Comparison of ENCODE assay signal across 14 cellular contexts in genomic region chr20:44203161-44203560, GRCh38. TPM values are rescaled to one million over a fixed set of nuclear protein-coding genes. Genes with fewer than 3 reads are reported as not detected.
DNase-seq lines count a peak whose midpoint lies in the region; ATAC-seq, FAIRE-seq and TF ChIP-seq lines count a peak whose summit lies in the region.
"Had no signal": no experiment of that assay in that cellular context is flagged by ENCODE, and none has a peak within 500 bp of the region (broad histone marks: within the 10 kb centered on the region; RNA-seq: fewer than 3 reads in every experiment).

No MANE protein-coding gene starts in this region.

- H3K4me2 ChIP-seq in endothelial cell of umbilical vein (ENCODE audit: insufficient read depth, low read length) = no peak overlapping the region

- H3K4me1 ChIP-seq in endothelial cell of umbilical vein (ENCODE audit: control insufficient read depth, extremely low read depth, insufficient read depth, low read length) = peaks cover 19% of the 10 kb centered on the region
- H3K4me1 ChIP-seq in BE2C = no peaks in the 10 kb centered on the region

- intact Hi-C loops in endothelial cell of umbilical vein (cut with micrococcal nuclease) = no loop called here

- no peaks in the 10 kb centered on the region for H4K20me1 ChIP-seq in endothelial cell of umbilical vein (replicated peaks; ENCODE audit: control insufficient read depth, extremely low read depth, insufficient read depth, low read length)

- H3K36me3 Mint-ChIP-seq in memory B cell (peaks cover 28% of the 10 kb centered on the region), type B pancreatic cell (peaks cover 43% of the 10 kb centered on the region)

- H3K27ac Mint-ChIP-seq in memory B cell (peak overlapping the region; percentile 69), type B pancreatic cell (peak overlapping the region; percentile 95)
- H3K27ac Mint-ChIP-seq: activated CD4-positive, alpha-beta T cell treated with anti-CD3 and anti-CD28 coated beads for 36 hours had no signal

- H3K9ac ChIP-seq in endothelial cell of umbilical vein (replicated peaks; ENCODE audit: extremely low read depth, insufficient read depth, low read length) = no peak overlapping the region

- H3K4me1 Mint-ChIP-seq in memory B cell = peaks cover 17% of the 10 kb centered on the region
- peaks cover 25% of the 10 kb centered on the region for H3K4me1 Mint-ChIP-seq in type B pancreatic cell (ENCODE audit: unreplicated experiment)

- no TSS peak for BruUV-seq in endothelial cell of umbilical vein (replicated peaks; lab: Mats Ljungman, UMichigan)

- DNase-seq in M059J (ENCODE audit: low read depth) (peak; percentile 77), endothelial cell of umbilical vein (ENCODE audit: low read depth, low spot score) (no peak), memory B cell (ENCODE audit: low spot score in 2 of 2) (no peak), type B pancreatic cell (ENCODE audit: extremely low spot score, unreplicated experiment) (no peak), BE2C (no peak)
- DNase-seq in activated CD4-positive, CD25-positive, alpha-beta regulatory T cell treated with anti-CD3 and anti-CD28 coated beads, Interleukin-2, amount 50 U/mL, for 72 hours = no peak
- DNase-seq: activated CD4-positive, alpha-beta T cell treated with anti-CD3 and anti-CD28 coated beads for 36 hours; activated T-cell treated with anti-CD3 and anti-CD28 coated beads, Interleukin-2, amount 50 U/mL, for 4 hours; anterior cingulate cortex; Caco-2; islet precursor cell; stimulated activated CD4-positive, alpha-beta T cell treated with anti-CD3 and anti-CD28 coated beads, Interleukin-4, amount 100 ng/mL, for 1 hour had no signal

- POLR2A ChIA-PET in endothelial cell of umbilical vein (lab: Charles Lee) = no interaction called here

- H3K4me3 ChIP-seq in endothelial cell of umbilical vein (replicated peaks in 1 of 3; ENCODE audit: insufficient read depth in 1 of 3, low read depth in 1 of 3, low read length in 3 of 3) = no peak overlapping the region
- H3K4me3 ChIP-seq in BE2C (ENCODE audit: low read depth, low read length) = no peak overlapping the region

- H3K9me3 Mint-ChIP-seq in memory B cell (no peaks in the 10 kb centered on the region), type B pancreatic cell (no peaks in the 10 kb centered on the region)
- H3K9me3 Mint-ChIP-seq: activated T-cell treated with anti-CD3 and anti-CD28 coated beads, Interleukin-2, amount 50 U/mL, for 4 hours had no signal

- no peaks in the 10 kb centered on the region for H3K27me3 ChIP-seq in endothelial cell of umbilical vein (ENCODE audit: control insufficient read depth in 2 of 2, insufficient read depth in 2 of 2, low read length in 2 of 2)
- no peaks in the 10 kb centered on the region for H3K27me3 ChIP-seq in BE2C

- H3K27ac ChIP-seq in endothelial cell of umbilical vein (ENCODE audit: insufficient read depth, low read depth, low read length) = peak overlapping the region; percentile 95

- H3K9me1 ChIP-seq in endothelial cell of umbilical vein (replicated peaks; ENCODE audit: control insufficient read depth, extremely low read depth, insufficient read depth, low read length) = no peaks in the 10 kb centered on the region

- H2AFZ ChIP-seq in endothelial cell of umbilical vein (ENCODE audit: low read depth, low read length) = no peak overlapping the region

- dilution Hi-C loops in endothelial cell of umbilical vein (cut with MboI; ENCODE audit: extremely low pct_ligation_motif_present, low sequenced_read_pairs) = no loop called here

- CTCF ChIA-PET in endothelial cell of umbilical vein (lab: Charles Lee) = interaction anchor here (0.8 to 1.8 kb wide), 3 partner anchors 13 to 123 kb away, joined by 3 to 6 read pairs (median 3); no protein-coding TSS in a partner anchor

- TF ChIP-seq CTCF in endothelial cell of umbilical vein (IDR thresholded peaks at IDR 0.05; ENCODE audit: extremely low read depth in 1 of 2, insufficient read depth in 1 of 2, low read depth in 1 of 2, low read length in 2 of 2) = no peak
- TF ChIP-seq CTCF in type B pancreatic cell (conservative IDR thresholded peaks at IDR 0.05) = no peak
- TF ChIP-seq CTCF in BE2C (IDR thresholded peaks at IDR 0.05; ENCODE audit: low read depth, low read length) = no peak

- H3K27me3 Mint-ChIP-seq in memory B cell (no peaks in the 10 kb centered on the region), type B pancreatic cell (no peaks in the 10 kb centered on the region)
- H3K27me3 Mint-ChIP-seq: activated CD4-positive, alpha-beta T cell treated with anti-CD3 and anti-CD28 coated beads for 36 hours had no signal

- H3K36me3 ChIP-seq in endothelial cell of umbilical vein (ENCODE audit: control insufficient read depth in 2 of 2, extremely low read depth in 1 of 2, insufficient read depth in 2 of 2, low read length in 2 of 2) (peaks cover 3 to 24% of the 10 kb centered on the region in 2 experiments), BE2C (peaks cover 53% of the 10 kb centered on the region)

- FAIRE-seq in endothelial cell of umbilical vein (lab: Jason Lieb, UNC) = no peak

- no peaks in the 10 kb centered on the region for H3K9me3 ChIP-seq in endothelial cell of umbilical vein (replicated peaks; ENCODE audit: control insufficient read depth, insufficient read depth, low read length)
- H3K9me3 ChIP-seq in BE2C = no peaks in the 10 kb centered on the region
- H3K9me3 ChIP-seq: Caco-2 had no signal

- no peak for TF ChIP-seq POLR2A in endothelial cell of umbilical vein (IDR thresholded peaks at IDR 0.05; ENCODE audit: low read depth, low read length)

- peaks cover 55% of the 10 kb centered on the region for H3K79me2 ChIP-seq in endothelial cell of umbilical vein (ENCODE audit: control insufficient read depth, insufficient read depth, low read length)

- H3K4me3 Mint-ChIP-seq in memory B cell (no peak overlapping the region), type B pancreatic cell (no peak overlapping the region)
- H3K4me3 Mint-ChIP-seq: activated CD4-positive, alpha-beta T cell treated with anti-CD3 and anti-CD28 coated beads for 36 hours; activated T-cell treated with anti-CD3 and anti-CD28 coated beads, Interleukin-2, amount 50 U/mL, for 4 hours had no signal

- ATAC-seq in memory B cell (ENCODE audit: low read depth) (no peak), HG03520 (IDR thresholded peaks at IDR 0.05; ENCODE audit: unreplicated experiment) (no peak)
- ATAC-seq: activated CD4-positive, alpha-beta T cell treated with anti-CD3 and anti-CD28 coated beads for 36 hours; activated T-cell treated with anti-CD3 and anti-CD28 coated beads, Interleukin-2, amount 50 U/mL, for 4 hours had no signal

TF ChIP-seq in endothelial cell of umbilical vein, 7 proteins besides CTCF, POLR2A, EP300 and RAD21 (continues in another document):
- TF ChIP-seq MAX (IDR thresholded peaks at IDR 0.05; ENCODE audit: insufficient read depth, insufficient read length) (no peak), JUN (IDR thresholded peaks at IDR 0.05; ENCODE audit: borderline replicate concordance, insufficient read depth, insufficient read length, low read depth) (no peak), POLR2AphosphoS5 (IDR thresholded peaks at IDR 0.05; ENCODE audit: insufficient read depth, low read depth, low read length) (no peak), GATA2 (IDR thresholded peaks at IDR 0.05; ENCODE audit: insufficient read depth, insufficient read length, low read depth, low read length) (no peak), FOS (IDR thresholded peaks at IDR 0.05; ENCODE audit: borderline replicate concordance, insufficient read depth, low read length) (no peak)

RNA-seq across cellular contexts. Expression of gene OSER1, which starts 7.4 kb away (rescaled TPM):
- 77.3 and 83.3 TPM in 2 replicates for total RNA-seq in M059J (2014; rRNA removed; shearing (Covaris generic))
- total RNA-seq in endothelial cell of umbilical vein = 28.8 and 30.8 TPM in 2 replicates
- 35.8 and 36.0 TPM in 2 replicates for polyA plus RNA-seq in endothelial cell of umbilical vein
- 42.1 and 42.4 TPM in 2 replicates for polyA plus RNA-seq in endothelial cell of umbilical vein (2011; cell fraction: cytosol; rRNA removed)
- 82.4 and 86.3 TPM in 2 replicates for polyA plus RNA-seq in endothelial cell of umbilical vein (2011; cell fraction: nucleus; rRNA removed)
- 33.0 and 34.6 TPM in 2 replicates for polyA plus RNA-seq in endothelial cell of umbilical vein (2012)
- polyA minus RNA-seq in endothelial cell of umbilical vein = 32.4 and 39.5 TPM in 2 replicates
- polyA minus RNA-seq in endothelial cell of umbilical vein (2011; cell fraction: cytosol; rRNA and poly(A)+ RNA removed) = 20.4 TPM
- polyA minus RNA-seq in endothelial cell of umbilical vein (2011; cell fraction: nucleus; rRNA and poly(A)+ RNA removed) = 19.3 and 27.1 TPM in 2 replicates
- 31.1 and 38.4 TPM in 2 replicates for total RNA-seq in type B pancreatic cell (ENCODE audit: low replicate concordance)
- 67.6 TPM for polyA plus RNA-seq in BE2C (2012; ENCODE audit: insufficient read depth, insufficient read length, low read depth)

RNA-seq across cellular contexts. Expression of gene JPH2, which starts 16.2 kb away (rescaled TPM):
- 16.4 and 39.3 TPM in 2 replicates for total RNA-seq in M059J (2014; rRNA removed; shearing (Covaris generic))
- total RNA-seq in endothelial cell of umbilical vein (not detected in 2 replicates), type B pancreatic cell (ENCODE audit: low replicate concordance) (4.9 and 17.3 TPM in 2 replicates)
- polyA plus RNA-seq in endothelial cell of umbilical vein = not detected in 2 replicates
- not detected in 2 replicates for polyA plus RNA-seq in endothelial cell of umbilical vein (2011; cell fraction: cytosol; rRNA removed)
- 0.06 TPM in 1 of 2 replicates, not detected in the other for polyA plus RNA-seq in endothelial cell of umbilical vein (2011; cell fraction: nucleus; rRNA removed)
- not detected in 2 replicates for polyA plus RNA-seq in endothelial cell of umbilical vein (2012)
- 0.15 TPM in 1 of 2 replicates, not detected in the other for polyA minus RNA-seq in endothelial cell of umbilical vein
- polyA minus RNA-seq in endothelial cell of umbilical vein (2011; cell fraction: cytosol; rRNA and poly(A)+ RNA removed) = 4.2 TPM
- polyA minus RNA-seq in endothelial cell of umbilical vein (2011; cell fraction: nucleus; rRNA and poly(A)+ RNA removed) = not detected in 2 replicates
- 0.22 TPM for polyA plus RNA-seq in BE2C (2012; ENCODE audit: insufficient read depth, insufficient read length, low read depth)
- total RNA-seq: activated T-cell treated with anti-CD3 and anti-CD28 coated beads, Interleukin-2, amount 50 U/mL, for 4 hours had no signal

RNA-seq across cellular contexts. Expression of gene GDAP1L1, which starts 43.9 kb away (rescaled TPM):
- total RNA-seq in M059J (2014; rRNA removed; shearing (Covaris generic)) = 0.42 TPM in 1 of 2 replicates, not detected in the other
- total RNA-seq in endothelial cell of umbilical vein (not detected in 2 replicates), type B pancreatic cell (ENCODE audit: low replicate concordance) (1.3 and 1.8 TPM in 2 replicates)
- not detected in 2 replicates for polyA plus RNA-seq in endothelial cell of umbilical vein
- not detected in 2 replicates for polyA plus RNA-seq in endothelial cell of umbilical vein (2011; cell fraction: cytosol; rRNA removed)
- not detected in 2 replicates for polyA plus RNA-seq in endothelial cell of umbilical vein (2011; cell fraction: nucleus; rRNA removed)
- polyA plus RNA-seq in endothelial cell of umbilical vein (2012) = not detected in 2 replicates
- polyA minus RNA-seq in endothelial cell of umbilical vein = not detected in 2 replicates
- polyA minus RNA-seq in endothelial cell of umbilical vein (2011; cell fraction: cytosol; rRNA and poly(A)+ RNA removed) = not detected
- polyA minus RNA-seq in endothelial cell of umbilical vein (2011; cell fraction: nucleus; rRNA and poly(A)+ RNA removed) = not detected in 2 replicates
- polyA plus RNA-seq in BE2C (2012; ENCODE audit: insufficient read depth, insufficient read length, low read depth) = 217 TPM
- total RNA-seq: activated T-cell treated with anti-CD3 and anti-CD28 coated beads, Interleukin-2, amount 50 U/mL, for 4 hours; renal cortical epithelial cell had no signal
